In the genomic region with DNA sequence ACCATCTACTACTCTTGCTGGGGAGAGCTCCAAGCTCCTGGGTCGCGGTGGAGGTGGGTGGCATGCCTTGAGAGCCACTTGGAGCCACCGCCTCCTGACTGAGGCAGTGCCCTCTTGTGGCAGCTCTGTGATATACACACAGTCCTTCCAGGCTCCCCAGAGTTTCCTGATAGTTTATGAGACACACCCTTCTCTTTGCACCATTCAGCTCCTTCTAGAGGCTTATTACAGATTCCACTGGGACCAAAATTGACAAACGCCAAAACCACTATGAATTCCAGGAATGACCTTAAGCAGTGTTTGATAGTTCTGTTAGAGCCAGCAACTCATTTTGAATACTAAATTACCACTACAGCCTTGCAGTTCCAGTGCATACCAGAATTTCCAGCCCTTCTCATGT, we compare ENCODE assay signal across 8 cellular contexts.
DNase-seq lines count a peak whose midpoint lies in the region; ATAC-seq and TF ChIP-seq lines count a peak whose summit lies in the region.

No MANE protein-coding gene starts in this region.

- TF ChIP-seq CTCF in OCI-LY7 (conservative IDR thresholded peaks at IDR 0.05; ENCODE audit: low read length) = peak; percentile 84
- TF ChIP-seq CTCF in astrocyte of the spinal cord (IDR thresholded peaks at IDR 0.05; ENCODE audit: low read depth, low read length) = peak; percentile 80

- H3K79me2 ChIP-seq in OCI-LY7 (ENCODE audit: insufficient read depth, low read depth, low read length) = no peaks in the 10 kb centered on the region

- H3K9me3 ChIP-seq in OCI-LY7 (ENCODE audit: low read length) = no peaks in the 10 kb centered on the region

- DNase-seq in DMS 273 (lab: John Stamatoyannopoulos, UW; ENCODE audit: unreplicated experiment) (peak; percentile 79), OCI-LY7 (ENCODE audit: low spot score) (peak; percentile 54), astrocyte of the spinal cord (ENCODE audit: low read depth, low spot score) (peak; percentile 41), immature natural killer cell (peak in 2 of 3 donors; percentile 22 to 27)
- DNase-seq in stimulated activated CD4-positive, alpha-beta T cell treated with anti-CD3 and anti-CD28 coated beads, Interleukin-4, amount 100 ng/mL, for 1 hour = peak; percentile 17

- no peaks in the 10 kb centered on the region for H3K36me3 Mint-ChIP-seq in immature natural killer cell

- peaks cover 0 to 13% (median 2%) of the 10 kb centered on the region in 3 donors for H3K27me3 Mint-ChIP-seq in immature natural killer cell (ENCODE audit: low read depth in 3 of 3)

- no peaks in the 10 kb centered on the region for H4K20me1 ChIP-seq in OCI-LY7 (ENCODE audit: insufficient read depth, low read length)

- no peaks in the 10 kb centered on the region for H3K36me3 ChIP-seq in OCI-LY7 (ENCODE audit: insufficient read depth, low read length)

- H3K9me3 Mint-ChIP-seq in immature natural killer cell = no peaks in the 10 kb centered on the region

- no TSS peak for BruUV-seq in OCI-LY7 (replicated peaks; lab: Mats Ljungman, UMichigan)

- POLR2A ChIA-PET in OCI-LY7 (lab: Charles Lee) = interaction anchor here (0.6 to 1.5 kb wide), 3 partner anchors 17 to 1098 kb away, joined by 3 to 5 read pairs (median 3); no protein-coding TSS in a partner anchor

- CTCF ChIA-PET in OCI-LY7 (lab: Charles Lee; ENCODE audit: unreplicated experiment) = interaction anchor here (1.0 kb wide), 1 partner anchor 14 kb away, joined by 3 read pairs; no protein-coding TSS in a partner anchor

- H3K27ac Mint-ChIP-seq in immature natural killer cell = no peak overlapping the region

- H3K4me3 Mint-ChIP-seq in immature natural killer cell = peak overlapping the region in 2 of 5 donors; percentile 31 to 48

- no peak overlapping the region for H3K4me2 ChIP-seq in OCI-LY7 (ENCODE audit: low read length)

- no peak overlapping the region for H2AFZ ChIP-seq in OCI-LY7 (ENCODE audit: low read length)

- in situ Hi-C loops in astrocyte of the spinal cord (cut with HindIII; ENCODE audit: low sequenced_read_pairs) = no loop called here

- no peaks in the 10 kb centered on the region for H3K9me2 ChIP-seq in OCI-LY7 (ENCODE audit: insufficient read depth, low read length)

- H3K4me3 ChIP-seq in OCI-LY7 (ENCODE audit: low read depth, low read length, poor library complexity, severe bottlenecking) (no peak overlapping the region), astrocyte of the spinal cord (ENCODE audit: low read depth, low read length) (no peak overlapping the region)

- ATAC-seq in GM19324 (IDR thresholded peaks at IDR 0.05; ENCODE audit: low FRiP score, unreplicated experiment) (peak; percentile 53), HG03571 (IDR thresholded peaks at IDR 0.05; ENCODE audit: unreplicated experiment) (peak; percentile 81), GM21447 (IDR thresholded peaks at IDR 0.05; ENCODE audit: unreplicated experiment) (no peak)

- H3K4me1 ChIP-seq in OCI-LY7 (ENCODE audit: insufficient read depth, low read length, poor library complexity, severe bottlenecking) = no peaks in the 10 kb centered on the region

- H3K27ac ChIP-seq in OCI-LY7 (ENCODE audit: low read depth, low read length, poor library complexity, severe bottlenecking) = no peak overlapping the region

- H3K4me1 Mint-ChIP-seq in immature natural killer cell = peaks cover 8 to 21% of the 10 kb centered on the region in 2 donors

- intact Hi-C loops in OCI-LY7 (cut with micrococcal nuclease; ENCODE audit: unreplicated experiment) = loop anchor here (1.0 kb wide), 1 partner anchor 193 kb away; no protein-coding TSS in a partner anchor

Comparison
In these comparisons a context has a peak if more than half of its experiments do, and no peak if none do; other contexts are left out.
1. DNase-seq: peak in every context shown above with its lines; median percentile 79 in DMS 273; 54 in OCI-LY7; 41 in astrocyte of the spinal cord; 24 in immature natural killer cell; 17 in stimulated activated CD4-positive, alpha-beta T cell treated with anti-CD3 and anti-CD28 coated beads, Interleukin-4, amount 100 ng/mL, for 1 hour.